16 cellular contexts compared by ENCODE assay signal in the genomic region with DNA sequence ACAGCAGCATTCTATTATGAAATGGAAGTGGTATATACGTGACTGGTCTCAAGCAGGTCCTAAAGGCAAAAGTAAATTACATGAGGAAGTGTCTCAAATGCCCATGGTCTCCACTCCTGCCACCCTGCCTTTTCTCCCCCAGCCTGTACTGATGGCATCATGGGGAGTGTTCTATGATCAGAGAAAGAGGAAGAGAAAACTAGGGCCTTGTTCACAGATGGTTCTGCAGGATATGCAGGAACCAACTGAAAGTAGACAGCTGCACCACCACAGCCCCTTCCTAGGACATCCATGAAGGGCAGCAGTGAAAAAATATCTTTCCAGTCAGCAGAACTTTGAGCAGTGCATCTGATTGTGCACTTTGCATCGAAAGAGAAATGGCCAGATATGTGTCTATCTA.
DNase-seq lines count a peak whose midpoint lies in the region; ATAC-seq, FAIRE-seq and TF ChIP-seq lines count a peak whose summit lies in the region.
"Had no signal": no experiment of that assay in that cellular context is flagged by ENCODE, and none has a peak within 500 bp of the region (broad histone marks: within the 10 kb centered on the region; RNA-seq: fewer than 3 reads in every experiment).

No MANE protein-coding gene starts in this region.

- H3K4me3 ChIP-seq in BLaER1 (no peak overlapping the region), HepG2 (replicated peaks in 1 of 3; ENCODE audit: insufficient read depth in 1 of 3, low read depth in 2 of 3, low read length in 3 of 3) (no peak overlapping the region)

- no peaks in the 10 kb centered on the region for H3K9me3 ChIP-seq in BLaER1
- H3K9me3 ChIP-seq in HepG2 (ENCODE audit: low read length) = peaks cover 57% of the 10 kb centered on the region

- H3K9ac ChIP-seq in BLaER1 (no peak overlapping the region), HepG2 (ENCODE audit: insufficient read depth, low read depth, low read length) (no peak overlapping the region)

- no peaks in the 10 kb centered on the region for H3K36me3 ChIP-seq in BLaER1
- H3K36me3 ChIP-seq in HepG2 (replicated peaks in 1 of 2; ENCODE audit: control insufficient read depth in 1 of 2, insufficient read depth in 2 of 2, low read length in 2 of 2) = no peaks in the 10 kb centered on the region

- H3K79me2 ChIP-seq in HepG2 (ENCODE audit: insufficient read depth, low read length) = no peaks in the 10 kb centered on the region

- CTCF ChIA-PET in HepG2 (lab: Yijun Ruan, JAX; ENCODE audit: low intra/inter-chr PET ratio, low total read pairs) = no interaction called here

- H3K4me1 ChIP-seq in BLaER1 = peaks cover 19% of the 10 kb centered on the region; the same call in 1 of the 2 replicates
- H3K4me1 ChIP-seq in HepG2 (ENCODE audit: insufficient read depth, low read length) = no peaks in the 10 kb centered on the region

- WGBS in HepG2 (ENCODE audit: low lambda C conversion rate) = 0% methylated on average over 1 of the region's 2 CpGs

- no peak for TF ChIP-seq POLR2A in HepG2 (IDR thresholded peaks at IDR 0.05; ENCODE audit: insufficient read depth in 1 of 2, low read depth in 2 of 2, low read length in 2 of 2)

- peak overlapping the region; percentile 38; the same call in 1 of the 2 replicates for H3K4me2 ChIP-seq in BLaER1
- H3K4me2 ChIP-seq in HepG2 (ENCODE audit: low read depth, low read length) = no peak overlapping the region

- H4K20me1 ChIP-seq in BLaER1 (no peaks in the 10 kb centered on the region), HepG2 (ENCODE audit: insufficient read depth, low read length) (no peaks in the 10 kb centered on the region)

- H3K27ac ChIP-seq in BLaER1 (peak overlapping the region; percentile 78), HepG2 (ENCODE audit: extremely low read length, insufficient read depth, low read length) (no peak overlapping the region)
- H3K27ac ChIP-seq: C4-2B had no signal

- DNase-seq in KG1 (lab: John Stamatoyannopoulos, UW) (peak; percentile 3), MV-4-11 (lab: John Stamatoyannopoulos, UW) (peak; percentile 98), OCI-M1 (lab: John Stamatoyannopoulos, UW) (peak; percentile 59), HepG2 (ENCODE audit: low spot score) (no peak), D721Med (ENCODE audit: insufficient read length, low spot score) (no peak), HCEC 1CT (no peak)
- DNase-seq: ACHN; CD4-positive, alpha-beta memory T cell; COR-L47; GF-D8; IMR-90 had no signal

- H3K27me3 ChIP-seq in BLaER1 (no peaks in the 10 kb centered on the region), HepG2 (ENCODE audit: control insufficient read depth in 1 of 2, insufficient read depth in 2 of 2, low read length in 2 of 2) (no peaks in the 10 kb centered on the region)

- TF ChIP-seq CTCF in HepG2 (CRISPR knock-in tag; IDR thresholded peaks at IDR 0.05) = no peak
- no peak for TF ChIP-seq CTCF in D721Med (IDR thresholded peaks at IDR 0.05; ENCODE audit: insufficient read depth, missing control alignments)

- no peak for TF ChIP-seq RAD21 in HepG2 (CRISPR knock-in tag; IDR thresholded peaks at IDR 0.05)

- POLR2A ChIA-PET in HepG2 (lab: Yijun Ruan, JAX) = no interaction called here

- no TSS peak for BruUV-seq in HepG2 (replicated peaks; lab: Mats Ljungman, UMichigan)

- in situ Hi-C loops in HepG2 (cut with HindIII; ENCODE audit: extremely low pct_ligation_motif_present, low pct_unique_long_range_greater_than_20kb) = no loop called here

- intact Hi-C loops in HepG2 (cut with micrococcal nuclease; ENCODE audit: unreplicated experiment) = no loop called here

- ATAC-seq in HepG2 (no peak), GM21576 (IDR thresholded peaks at IDR 0.05; ENCODE audit: unreplicated experiment) (no peak)
- ATAC-seq: HCT116 had no signal

- no peak overlapping the region for H2AFZ ChIP-seq in HepG2 (ENCODE audit: low read length)

- TF ChIP-seq EP300 in HepG2 (IDR thresholded peaks at IDR 0.05; ENCODE audit: low read depth in 2 of 2, low read length in 2 of 2) = no peak
- no peak for TF ChIP-seq EP300 in HepG2 (CRISPR knock-in tag; IDR thresholded peaks at IDR 0.05; ENCODE audit: borderline replicate concordance)

- FAIRE-seq in HepG2 (lab: Jason Lieb, UNC) = no peak
- no peak for FAIRE-seq in D721Med (lab: Jason Lieb, UNC)
- FAIRE-seq: GM19239 had no signal

TF ChIP-seq in HepG2, 621 proteins besides CTCF, POLR2A, EP300 and RAD21:
- no peak for TF ChIP-seq PLRG1 (conservative IDR thresholded peaks at IDR 0.05)
- no peak for TF ChIP-seq KLF6 (CRISPR knock-in tag; IDR thresholded peaks at IDR 0.05)
- TF ChIP-seq ZKSCAN1 (IDR thresholded peaks at IDR 0.05; ENCODE audit: low read length) = no peak
- no peak for TF ChIP-seq ZNF737 (CRISPR knock-in tag; IDR thresholded peaks at IDR 0.05; ENCODE audit: borderline replicate concordance)
- TF ChIP-seq, protein P1, sequence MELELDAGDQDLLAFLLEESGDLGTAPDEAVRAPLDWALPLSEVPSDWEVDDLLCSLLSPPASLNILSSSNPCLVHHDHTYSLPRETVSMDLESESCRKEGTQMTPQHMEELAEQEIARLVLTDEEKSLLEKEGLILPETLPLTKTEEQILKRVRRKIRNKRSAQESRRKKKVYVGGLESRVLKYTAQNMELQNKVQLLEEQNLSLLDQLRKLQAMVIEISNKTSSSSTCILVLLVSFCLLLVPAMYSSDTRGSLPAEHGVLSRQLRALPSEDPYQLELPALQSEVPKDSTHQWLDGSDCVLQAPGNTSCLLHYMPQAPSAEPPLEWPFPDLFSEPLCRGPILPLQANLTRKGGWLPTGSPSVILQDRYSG (CRISPR knock-in tag; IDR thresholded peaks at IDR 0.05) = no peak
- TF ChIP-seq YEATS4 (CRISPR knock-in tag; IDR thresholded peaks at IDR 0.05; ENCODE audit: borderline replicate concordance) = no peak
- no peak for TF ChIP-seq ZBTB20 (CRISPR knock-in tag; IDR thresholded peaks at IDR 0.05; ENCODE audit: borderline replicate concordance, low read depth)

Comparison
In these comparisons a context has a peak if more than half of its experiments do, and no peak if none do; other contexts are left out.
1. DNase-seq: peak in KG1 (single experiment), MV-4-11 (single experiment) and OCI-M1 (single experiment); none in HepG2 (single experiment), D721Med (single experiment) and HCEC 1CT (single experiment).